ENCODE assay signal across 1 cellular context in the genomic region with DNA sequence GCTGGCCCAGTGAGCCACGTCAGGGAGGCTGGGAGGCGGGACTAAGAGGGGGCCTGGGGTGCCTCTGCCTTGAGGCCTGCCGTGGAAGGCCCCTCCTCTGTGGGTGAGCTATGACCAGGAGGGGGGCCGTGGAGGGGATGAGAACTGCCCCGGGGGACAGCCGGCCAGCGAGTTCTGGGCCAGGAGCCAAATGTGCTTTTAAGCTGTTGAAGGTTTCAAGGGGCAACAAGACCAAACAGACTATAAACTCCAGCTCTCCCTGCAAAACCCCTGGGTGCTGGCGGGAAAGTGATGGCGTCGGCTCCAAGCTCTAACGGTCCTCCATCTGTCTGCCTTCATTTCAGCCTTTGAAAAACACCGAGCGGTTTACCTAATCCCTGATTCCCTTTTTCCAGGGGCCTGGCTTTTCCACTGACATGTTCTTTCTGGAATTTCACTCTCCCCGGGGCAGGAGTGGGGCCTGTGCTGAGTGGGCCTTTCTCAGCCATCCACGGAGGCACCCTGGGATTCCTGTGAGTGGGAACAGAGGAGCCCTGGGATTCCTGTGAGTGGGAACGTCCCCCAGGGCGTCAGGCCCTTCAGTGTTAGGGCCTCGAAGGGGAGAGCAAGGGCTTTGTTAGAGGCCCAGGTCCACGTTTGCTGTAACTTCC.
TF ChIP-seq lines count a peak whose summit lies in the region.

No MANE protein-coding gene starts in this region.

TF ChIP-seq in HEK293, 187 proteins besides CTCF, POLR2A, EP300 and RAD21 (continued from another document and continues in another):
- TF ChIP-seq ZNF488 (tag by site-specific recombination; IDR thresholded peaks at IDR 0.05) (no peak), GLI2 (tag by site-specific recombination; IDR thresholded peaks at IDR 0.05; ENCODE audit: borderline replicate concordance, low read depth) (no peak), ZNF610 (tag by site-specific recombination; IDR thresholded peaks at IDR 0.05; ENCODE audit: borderline replicate concordance) (peak; percentile 36; the same call in 1 of the 2 replicates), ZNF23 (tag by site-specific recombination; IDR thresholded peaks at IDR 0.05; ENCODE audit: borderline replicate concordance) (no peak), GLIS2 (tag by site-specific recombination; IDR thresholded peaks at IDR 0.05) (peak; percentile 83), ZNF585B (tag by site-specific recombination; IDR thresholded peaks at IDR 0.05) (no peak), ZNF596 (tag by site-specific recombination; IDR thresholded peaks at IDR 0.05) (no peak), ZSCAN16 (tag by site-specific recombination; IDR thresholded peaks at IDR 0.05) (no peak), ZFP41 (tag by site-specific recombination; IDR thresholded peaks at IDR 0.05; ENCODE audit: borderline replicate concordance) (no peak), TCF7L2 (IDR thresholded peaks at IDR 0.05; ENCODE audit: borderline replicate concordance, low read depth, low read length) (no peak), ZBTB17 (tag by site-specific recombination; IDR thresholded peaks at IDR 0.05) (no peak), ZNF157 (tag by site-specific recombination; IDR thresholded peaks at IDR 0.05) (no peak), GFI1B (tag by site-specific recombination; IDR thresholded peaks at IDR 0.05) (no peak), ZNF423 (tag by site-specific recombination; IDR thresholded peaks at IDR 0.05) (peak; percentile 95), ZNF433 (tag by site-specific recombination; IDR thresholded peaks at IDR 0.05; ENCODE audit: low read depth) (no peak), ZNF473 (tag by site-specific recombination; IDR thresholded peaks at IDR 0.05) (no peak), ZNF768 (tag by site-specific recombination; IDR thresholded peaks at IDR 0.05) (no peak), ZNF112 (tag by site-specific recombination; IDR thresholded peaks at IDR 0.05) (no peak), ZBTB21 (tag by site-specific recombination; IDR thresholded peaks at IDR 0.05) (peak; percentile 43; the same call in 1 of the 2 replicates), ZNF555 (tag by site-specific recombination; conservative IDR thresholded peaks at IDR 0.05) (no peak), ZNF530 (tag by site-specific recombination; IDR thresholded peaks at IDR 0.05; ENCODE audit: low read depth) (no peak), ZNF664 (tag by site-specific recombination; IDR thresholded peaks at IDR 0.05) (no peak), ZBTB44 (tag by site-specific recombination; IDR thresholded peaks at IDR 0.05) (no peak), ZNF37A (tag by site-specific recombination; IDR thresholded peaks at IDR 0.05) (no peak), ZNF76 (tag by site-specific recombination; IDR thresholded peaks at IDR 0.05; ENCODE audit: borderline replicate concordance, low read depth) (no peak), KLF8 (tag by site-specific recombination; IDR thresholded peaks at IDR 0.05) (no peak), ZNF544 (tag by site-specific recombination; IDR thresholded peaks at IDR 0.05) (no peak), ZNF221 (tag by site-specific recombination; IDR thresholded peaks at IDR 0.05; ENCODE audit: borderline replicate concordance) (no peak), ZNF629 (tag by site-specific recombination; IDR thresholded peaks at IDR 0.05) (no peak), ZNF202 (tag by site-specific recombination; IDR thresholded peaks at IDR 0.05; ENCODE audit: borderline replicate concordance) (no peak), IKZF3 (tag by site-specific recombination; IDR thresholded peaks at IDR 0.05) (peak; percentile 62), WT1 (tag by site-specific recombination; IDR thresholded peaks at IDR 0.05) (no peak)
- TF ChIP-seq, protein P1, sequence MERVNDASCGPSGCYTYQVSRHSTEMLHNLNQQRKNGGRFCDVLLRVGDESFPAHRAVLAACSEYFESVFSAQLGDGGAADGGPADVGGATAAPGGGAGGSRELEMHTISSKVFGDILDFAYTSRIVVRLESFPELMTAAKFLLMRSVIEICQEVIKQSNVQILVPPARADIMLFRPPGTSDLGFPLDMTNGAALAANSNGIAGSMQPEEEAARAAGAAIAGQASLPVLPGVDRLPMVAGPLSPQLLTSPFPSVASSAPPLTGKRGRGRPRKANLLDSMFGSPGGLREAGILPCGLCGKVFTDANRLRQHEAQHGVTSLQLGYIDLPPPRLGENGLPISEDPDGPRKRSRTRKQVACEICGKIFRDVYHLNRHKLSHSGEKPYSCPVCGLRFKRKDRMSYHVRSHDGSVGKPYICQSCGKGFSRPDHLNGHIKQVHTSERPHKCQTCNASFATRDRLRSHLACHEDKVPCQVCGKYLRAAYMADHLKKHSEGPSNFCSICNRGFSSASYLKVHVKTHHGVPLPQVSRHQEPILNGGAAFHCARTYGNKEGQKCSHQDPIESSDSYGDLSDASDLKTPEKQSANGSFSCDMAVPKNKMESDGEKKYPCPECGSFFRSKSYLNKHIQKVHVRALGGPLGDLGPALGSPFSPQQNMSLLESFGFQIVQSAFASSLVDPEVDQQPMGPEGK (tag by site-specific recombination; IDR thresholded peaks at IDR 0.05), result peak; percentile 92
- TF ChIP-seq, protein P2, sequence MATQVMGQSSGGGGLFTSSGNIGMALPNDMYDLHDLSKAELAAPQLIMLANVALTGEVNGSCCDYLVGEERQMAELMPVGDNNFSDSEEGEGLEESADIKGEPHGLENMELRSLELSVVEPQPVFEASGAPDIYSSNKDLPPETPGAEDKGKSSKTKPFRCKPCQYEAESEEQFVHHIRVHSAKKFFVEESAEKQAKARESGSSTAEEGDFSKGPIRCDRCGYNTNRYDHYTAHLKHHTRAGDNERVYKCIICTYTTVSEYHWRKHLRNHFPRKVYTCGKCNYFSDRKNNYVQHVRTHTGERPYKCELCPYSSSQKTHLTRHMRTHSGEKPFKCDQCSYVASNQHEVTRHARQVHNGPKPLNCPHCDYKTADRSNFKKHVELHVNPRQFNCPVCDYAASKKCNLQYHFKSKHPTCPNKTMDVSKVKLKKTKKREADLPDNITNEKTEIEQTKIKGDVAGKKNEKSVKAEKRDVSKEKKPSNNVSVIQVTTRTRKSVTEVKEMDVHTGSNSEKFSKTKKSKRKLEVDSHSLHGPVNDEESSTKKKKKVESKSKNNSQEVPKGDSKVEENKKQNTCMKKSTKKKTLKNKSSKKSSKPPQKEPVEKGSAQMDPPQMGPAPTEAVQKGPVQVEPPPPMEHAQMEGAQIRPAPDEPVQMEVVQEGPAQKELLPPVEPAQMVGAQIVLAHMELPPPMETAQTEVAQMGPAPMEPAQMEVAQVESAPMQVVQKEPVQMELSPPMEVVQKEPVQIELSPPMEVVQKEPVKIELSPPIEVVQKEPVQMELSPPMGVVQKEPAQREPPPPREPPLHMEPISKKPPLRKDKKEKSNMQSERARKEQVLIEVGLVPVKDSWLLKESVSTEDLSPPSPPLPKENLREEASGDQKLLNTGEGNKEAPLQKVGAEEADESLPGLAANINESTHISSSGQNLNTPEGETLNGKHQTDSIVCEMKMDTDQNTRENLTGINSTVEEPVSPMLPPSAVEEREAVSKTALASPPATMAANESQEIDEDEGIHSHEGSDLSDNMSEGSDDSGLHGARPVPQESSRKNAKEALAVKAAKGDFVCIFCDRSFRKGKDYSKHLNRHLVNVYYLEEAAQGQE (tag by site-specific recombination; IDR thresholded peaks at IDR 0.05), result no peak
- TF ChIP-seq, protein P3, sequence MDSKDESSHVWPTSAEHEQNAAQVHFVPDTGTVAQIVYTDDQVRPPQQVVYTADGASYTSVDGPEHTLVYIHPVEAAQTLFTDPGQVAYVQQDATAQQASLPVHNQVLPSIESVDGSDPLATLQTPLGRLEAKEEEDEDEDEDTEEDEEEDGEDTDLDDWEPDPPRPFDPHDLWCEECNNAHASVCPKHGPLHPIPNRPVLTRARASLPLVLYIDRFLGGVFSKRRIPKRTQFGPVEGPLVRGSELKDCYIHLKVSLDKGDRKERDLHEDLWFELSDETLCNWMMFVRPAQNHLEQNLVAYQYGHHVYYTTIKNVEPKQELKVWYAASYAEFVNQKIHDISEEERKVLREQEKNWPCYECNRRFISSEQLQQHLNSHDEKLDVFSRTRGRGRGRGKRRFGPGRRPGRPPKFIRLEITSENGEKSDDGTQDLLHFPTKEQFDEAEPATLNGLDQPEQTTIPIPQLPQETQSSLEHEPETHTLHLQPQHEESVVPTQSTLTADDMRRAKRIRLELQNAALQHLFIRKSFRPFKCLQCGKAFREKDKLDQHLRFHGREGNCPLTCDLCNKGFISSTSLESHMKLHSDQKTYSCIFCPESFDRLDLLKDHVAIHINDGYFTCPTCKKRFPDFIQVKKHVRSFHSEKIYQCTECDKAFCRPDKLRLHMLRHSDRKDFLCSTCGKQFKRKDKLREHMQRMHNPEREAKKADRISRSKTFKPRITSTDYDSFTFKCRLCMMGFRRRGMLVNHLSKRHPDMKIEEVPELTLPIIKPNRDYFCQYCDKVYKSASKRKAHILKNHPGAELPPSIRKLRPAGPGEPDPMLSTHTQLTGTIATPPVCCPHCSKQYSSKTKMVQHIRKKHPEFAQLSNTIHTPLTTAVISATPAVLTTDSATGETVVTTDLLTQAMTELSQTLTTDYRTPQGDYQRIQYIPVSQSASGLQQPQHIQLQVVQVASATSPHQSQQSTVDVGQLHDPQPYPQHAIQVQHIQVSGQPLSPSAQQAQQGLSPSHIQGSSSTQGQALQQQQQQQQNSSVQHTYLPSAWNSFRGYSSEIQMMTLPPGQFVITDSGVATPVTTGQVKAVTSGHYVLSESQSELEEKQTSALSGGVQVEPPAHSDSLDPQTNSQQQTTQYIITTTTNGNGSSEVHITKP (tag by site-specific recombination; IDR thresholded peaks at IDR 0.05), result peak; percentile 68
- TF ChIP-seq, protein P4, sequence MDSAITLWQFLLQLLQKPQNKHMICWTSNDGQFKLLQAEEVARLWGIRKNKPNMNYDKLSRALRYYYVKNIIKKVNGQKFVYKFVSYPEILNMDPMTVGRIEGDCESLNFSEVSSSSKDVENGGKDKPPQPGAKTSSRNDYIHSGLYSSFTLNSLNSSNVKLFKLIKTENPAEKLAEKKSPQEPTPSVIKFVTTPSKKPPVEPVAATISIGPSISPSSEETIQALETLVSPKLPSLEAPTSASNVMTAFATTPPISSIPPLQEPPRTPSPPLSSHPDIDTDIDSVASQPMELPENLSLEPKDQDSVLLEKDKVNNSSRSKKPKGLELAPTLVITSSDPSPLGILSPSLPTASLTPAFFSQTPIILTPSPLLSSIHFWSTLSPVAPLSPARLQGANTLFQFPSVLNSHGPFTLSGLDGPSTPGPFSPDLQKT (IDR thresholded peaks at IDR 0.05; ENCODE audit: borderline replicate concordance, low read depth, low read length), result no peak
- TF ChIP-seq, protein P5, sequence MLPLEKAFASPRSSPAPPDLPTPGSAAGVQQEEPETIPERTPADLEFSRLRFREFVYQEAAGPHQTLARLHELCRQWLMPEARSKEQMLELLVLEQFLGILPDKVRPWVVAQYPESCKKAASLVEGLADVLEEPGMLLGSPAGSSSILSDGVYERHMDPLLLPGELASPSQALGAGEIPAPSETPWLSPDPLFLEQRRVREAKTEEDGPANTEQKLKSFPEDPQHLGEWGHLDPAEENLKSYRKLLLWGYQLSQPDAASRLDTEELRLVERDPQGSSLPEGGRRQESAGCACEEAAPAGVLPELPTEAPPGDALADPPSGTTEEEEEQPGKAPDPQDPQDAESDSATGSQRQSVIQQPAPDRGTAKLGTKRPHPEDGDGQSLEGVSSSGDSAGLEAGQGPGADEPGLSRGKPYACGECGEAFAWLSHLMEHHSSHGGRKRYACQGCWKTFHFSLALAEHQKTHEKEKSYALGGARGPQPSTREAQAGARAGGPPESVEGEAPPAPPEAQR (tag by site-specific recombination; IDR thresholded peaks at IDR 0.05), result no peak
- TF ChIP-seq, protein P6, sequence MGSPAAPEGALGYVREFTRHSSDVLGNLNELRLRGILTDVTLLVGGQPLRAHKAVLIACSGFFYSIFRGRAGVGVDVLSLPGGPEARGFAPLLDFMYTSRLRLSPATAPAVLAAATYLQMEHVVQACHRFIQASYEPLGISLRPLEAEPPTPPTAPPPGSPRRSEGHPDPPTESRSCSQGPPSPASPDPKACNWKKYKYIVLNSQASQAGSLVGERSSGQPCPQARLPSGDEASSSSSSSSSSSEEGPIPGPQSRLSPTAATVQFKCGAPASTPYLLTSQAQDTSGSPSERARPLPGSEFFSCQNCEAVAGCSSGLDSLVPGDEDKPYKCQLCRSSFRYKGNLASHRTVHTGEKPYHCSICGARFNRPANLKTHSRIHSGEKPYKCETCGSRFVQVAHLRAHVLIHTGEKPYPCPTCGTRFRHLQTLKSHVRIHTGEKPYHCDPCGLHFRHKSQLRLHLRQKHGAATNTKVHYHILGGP (tag by site-specific recombination; IDR thresholded peaks at IDR 0.05), result no peak
- TF ChIP-seq, protein P7, sequence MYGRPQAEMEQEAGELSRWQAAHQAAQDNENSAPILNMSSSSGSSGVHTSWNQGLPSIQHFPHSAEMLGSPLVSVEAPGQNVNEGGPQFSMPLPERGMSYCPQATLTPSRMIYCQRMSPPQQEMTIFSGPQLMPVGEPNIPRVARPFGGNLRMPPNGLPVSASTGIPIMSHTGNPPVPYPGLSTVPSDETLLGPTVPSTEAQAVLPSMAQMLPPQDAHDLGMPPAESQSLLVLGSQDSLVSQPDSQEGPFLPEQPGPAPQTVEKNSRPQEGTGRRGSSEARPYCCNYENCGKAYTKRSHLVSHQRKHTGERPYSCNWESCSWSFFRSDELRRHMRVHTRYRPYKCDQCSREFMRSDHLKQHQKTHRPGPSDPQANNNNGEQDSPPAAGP (tag by site-specific recombination; IDR thresholded peaks at IDR 0.05), result no peak
